ENCODE assay signal across 8 cellular contexts in the genomic region with DNA sequence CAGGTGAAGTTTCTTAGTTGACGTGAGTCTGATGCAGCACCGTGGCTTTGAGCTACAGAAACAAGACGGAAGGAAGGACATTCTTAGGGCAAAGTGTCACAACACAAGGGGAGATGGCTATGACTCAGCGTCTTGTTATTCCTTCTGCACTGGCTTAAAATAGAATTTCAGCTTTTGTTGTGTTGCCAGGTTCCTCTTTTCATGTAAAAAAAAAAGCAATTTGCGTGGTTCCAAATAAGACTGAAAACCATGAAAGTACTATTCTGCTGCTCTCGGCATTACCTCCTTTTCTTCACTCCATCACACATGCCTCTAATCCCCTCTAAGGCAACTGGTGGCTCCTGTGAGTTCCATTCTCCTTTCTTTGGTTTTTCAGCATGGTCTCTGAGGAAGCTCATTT.
A peak's percentile ranks its signal among the peaks of the same experiment; 100 is the strongest.
DNase-seq lines count a peak whose midpoint lies in the region; ATAC-seq lines count a peak whose summit lies in the region.

No MANE protein-coding gene starts in this region.

- peak; percentile 54 for ATAC-seq in esophagus mucosa
- no peak for ATAC-seq in HG03457 (IDR thresholded peaks at IDR 0.05; ENCODE audit: unreplicated experiment)

- DNase-seq in GM03348 (ENCODE audit: low spot score) (peak; percentile 78), OCI-M1 (lab: John Stamatoyannopoulos, UW) (peak; percentile 90), pons (ENCODE audit: low spot score) (peak; percentile 86), COLO668 (lab: John Stamatoyannopoulos, UW; ENCODE audit: unreplicated experiment) (no peak), NCI-H2171 (lab: John Stamatoyannopoulos, UW) (no peak), ureter (ENCODE audit: low spot score) (no peak)

Comparison
In these comparisons a context has a peak if more than half of its experiments do, and no peak if none do; other contexts are left out.
1. DNase-seq: peak in GM03348 (single experiment), OCI-M1 (single experiment) and pons (single experiment); none in COLO668 (single experiment), NCI-H2171 (single experiment) and ureter (single experiment).